22 cellular contexts compared by ENCODE assay signal in the genomic region with DNA sequence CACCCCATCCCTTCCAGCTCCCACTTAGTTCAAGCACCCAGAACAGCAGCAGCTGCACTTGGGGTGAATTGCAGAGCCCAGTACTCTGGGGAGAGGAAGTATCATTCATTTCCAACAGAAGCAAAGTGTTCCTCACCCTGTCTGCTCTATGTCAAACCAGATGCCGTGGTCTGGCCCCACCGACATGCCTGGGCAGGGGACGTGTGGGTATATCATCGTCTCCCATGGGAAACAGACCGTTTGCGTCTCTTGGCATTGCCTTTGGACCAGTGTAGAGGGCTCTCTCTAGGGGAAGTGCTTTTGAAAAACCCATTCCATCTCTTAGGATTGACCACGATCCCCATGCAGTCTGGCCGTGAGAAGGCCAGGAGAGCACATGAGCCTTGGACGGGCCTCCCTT. TPM values are rescaled to one million over a fixed set of nuclear protein-coding genes. Genes with fewer than 3 reads are reported as not detected.
DNase-seq lines count a peak whose midpoint lies in the region; ATAC-seq, FAIRE-seq and TF ChIP-seq lines count a peak whose summit lies in the region.
"Had no signal": no experiment of that assay in that cellular context is flagged by ENCODE, and none has a peak within 500 bp of the region (broad histone marks: within the 10 kb centered on the region; RNA-seq: fewer than 3 reads in every experiment).

No MANE protein-coding gene starts in this region.

- H3K36me3 Mint-ChIP-seq in CD14-positive monocyte: no peaks in the 10 kb centered on the region
- no peaks in the 10 kb centered on the region for H3K36me3 Mint-ChIP-seq in CD4-positive, alpha-beta T cell (ENCODE audit: low read depth)
- H3K36me3 Mint-ChIP-seq: CD8-positive, alpha-beta T cell had no signal

- H3K4me1 ChIP-seq in neuronal stem cell (ENCODE audit: control insufficient read depth in 2 of 2, insufficient read depth in 1 of 2, low read depth in 1 of 2, low read length in 2 of 2) (no peaks in the 10 kb centered on the region), mesendoderm (ENCODE audit: control insufficient read depth, low read depth, low read length) (no peaks in the 10 kb centered on the region)
- H3K4me1 ChIP-seq: HAP-1 had no signal

- ATAC-seq in CD4-positive, alpha-beta T cell (ENCODE audit: poor library complexity): no peak
- ATAC-seq: CD8-positive, alpha-beta T cell; HepG2 had no signal

- no CpG with 5 or more reads among the region's 9 CpGs for WGBS in neuronal stem cell (ENCODE audit: extremely low coverage in 2 of 2, insufficient read length in 2 of 2, insufficient replicate concordance in 1 of 2), 2 donors
- WGBS in mesendoderm (ENCODE audit: extremely low coverage, insufficient coverage, low lambda C conversion rate): no CpG with 5 or more reads among the region's 9 CpGs

- no peak for TF ChIP-seq CTCF in CD14-positive monocyte (IDR thresholded peaks at IDR 0.05)
- TF ChIP-seq CTCF in bronchial epithelial cell (IDR thresholded peaks at IDR 0.05; ENCODE audit: insufficient read depth, low read length, severe bottlenecking): no peak
- no peak for TF ChIP-seq CTCF in CD4-positive, alpha-beta T cell (IDR thresholded peaks at IDR 0.05)

- H2AFZ ChIP-seq in neuronal stem cell (ENCODE audit: low read length): no peak overlapping the region

- peak overlapping the region; percentile 6 to 87 (median 40) for H3K27ac Mint-ChIP-seq in CD14-positive monocyte
- H3K27ac Mint-ChIP-seq in CD4-positive, alpha-beta T cell: no peak overlapping the region
- H3K27ac Mint-ChIP-seq: CD8-positive, alpha-beta T cell had no signal

- H4K8ac ChIP-seq in neuronal stem cell (ENCODE audit: low read depth, low read length) (no peak overlapping the region), mesendoderm (ENCODE audit: low read depth, low read length) (no peak overlapping the region)

- intact Hi-C loops in CD14-positive monocyte (cut with micrococcal nuclease): no loop called here
- intact Hi-C loops in CD4-positive, alpha-beta T cell (cut with DNase I, micrococcal nuclease): no loop called here

- H3K4ac ChIP-seq in neuronal stem cell (ENCODE audit: low read length) (no peak overlapping the region), mesendoderm (ENCODE audit: low read depth, low read length) (no peak overlapping the region)

- peaks cover 53% of the 10 kb centered on the region for H3K4me1 Mint-ChIP-seq in CD14-positive monocyte
- H3K4me1 Mint-ChIP-seq in CD4-positive, alpha-beta T cell (ENCODE audit: low read depth): no peaks in the 10 kb centered on the region

- H3K79me1 ChIP-seq in neuronal stem cell (ENCODE audit: low read depth, low read length) (no peaks in the 10 kb centered on the region), mesendoderm (ENCODE audit: low read length) (no peaks in the 10 kb centered on the region)

- no peak for FAIRE-seq in bronchial epithelial cell (lab: Jason Lieb, UNC)
- FAIRE-seq: D721Med, GM12892, GM19239, HepG2, HTR-8/SVneo had no signal

- H2BK15ac ChIP-seq in neuronal stem cell (ENCODE audit: low read length) (no peak overlapping the region), mesendoderm (replicated peaks; ENCODE audit: low read depth) (no peak overlapping the region)

- H3K36me3 ChIP-seq in bronchial epithelial cell (ENCODE audit: control insufficient read depth, insufficient read depth, low read length) (no peaks in the 10 kb centered on the region), neuronal stem cell (replicated peaks in 1 of 2; ENCODE audit: control insufficient read depth in 2 of 2, insufficient read depth in 2 of 2, low read length in 2 of 2) (no peaks in the 10 kb centered on the region), mesendoderm (ENCODE audit: control insufficient read depth, insufficient read depth, low read length) (no peaks in the 10 kb centered on the region)
- H3K36me3 ChIP-seq: BLaER1 treated with 17β-estradiol and CSF1 and Interleukin-3, amounts not matched to agents 10 nM and 100 nM; HAP-1 had no signal

- no peak overlapping the region for H3K56ac ChIP-seq in mesendoderm (ENCODE audit: low read length)

- no peak overlapping the region for H3K4me3 Mint-ChIP-seq in CD14-positive monocyte
- H3K4me3 Mint-ChIP-seq in CD4-positive, alpha-beta T cell: no peak overlapping the region
- H3K4me3 Mint-ChIP-seq: CD8-positive, alpha-beta T cell had no signal

- H2BK5ac ChIP-seq in neuronal stem cell (ENCODE audit: low read length) (no peak overlapping the region), mesendoderm (ENCODE audit: low read length) (no peak overlapping the region)

- peaks cover 0 to 2% (median 2%) of the 10 kb centered on the region in 3 donors for H3K27me3 Mint-ChIP-seq in CD14-positive monocyte (ENCODE audit: low read depth in 3 of 3)
- peaks cover 5% of the 10 kb centered on the region for H3K27me3 Mint-ChIP-seq in CD4-positive, alpha-beta T cell

- H2AK5ac ChIP-seq in neuronal stem cell (ENCODE audit: low read depth, low read length): no peak overlapping the region
- no peak overlapping the region for H2AK5ac ChIP-seq in mesendoderm (ENCODE audit: low read length)

- no peaks in the 10 kb centered on the region for H3K79me2 ChIP-seq in mesendoderm (ENCODE audit: control insufficient read depth, insufficient read depth, low read length)

- H3K4me3 ChIP-seq in bronchial epithelial cell (ENCODE audit: low read depth, low read length) (no peak overlapping the region), neuronal stem cell (ENCODE audit: low read length in 2 of 2) (no peak overlapping the region), mesendoderm (ENCODE audit: low read length) (no peak overlapping the region)
- H3K4me3 ChIP-seq: BLaER1 treated with 17β-estradiol and CSF1 and Interleukin-3, amounts not matched to agents 10 nM and 100 nM; HAP-1 had no signal

- H3K27ac ChIP-seq in neuronal stem cell (replicated peaks; ENCODE audit: low read length): no peak overlapping the region
- no peak overlapping the region for H3K27ac ChIP-seq in mesendoderm (ENCODE audit: low read depth, low read length)
- H3K27ac ChIP-seq in CD4-positive, alpha-beta T cell (ENCODE audit: low read depth, low read length): no peak overlapping the region
- H3K27ac ChIP-seq: BLaER1 treated with 17β-estradiol and CSF1 and Interleukin-3, amounts not matched to agents 10 nM and 100 nM had no signal

- H2BK120ac ChIP-seq in neuronal stem cell (ENCODE audit: low read depth, low read length): no peak overlapping the region
- no peak overlapping the region for H2BK120ac ChIP-seq in mesendoderm (ENCODE audit: low read depth, low read length)

- DNase-seq in CD14-positive monocyte (ENCODE audit: low spot score) (no peak), Kasumi-1 (lab: John Stamatoyannopoulos, UW) (peak; percentile 19 to 51), bronchial epithelial cell (ENCODE audit: low read depth) (peak; percentile 54), neuronal stem cell (ENCODE audit: low spot score) (no peak), mesendoderm (no peak), H4 (ENCODE audit: low spot score) (no peak)
- no peak for DNase-seq in CD4-positive, alpha-beta T cell
- DNase-seq in activated CD4-positive, alpha-beta T cell treated with anti-CD3 and anti-CD28 coated beads, Interleukin-2, amount 50 U/mL, for 4 hours: no peak
- DNase-seq: ACHN; CD8-positive, alpha-beta T cell; COR-L47; DMS153; DND-41; GDM1; GOT3 had no signal

- POLR2A ChIA-PET in CD4-positive, alpha-beta T cell (lab: Charles Lee): no interaction called here

- H3K9me3 ChIP-seq in neuronal stem cell (replicated peaks in 1 of 2; ENCODE audit: control insufficient read depth in 2 of 2, insufficient read depth in 1 of 2, low read depth in 1 of 2, low read length in 2 of 2): no peaks in the 10 kb centered on the region
- H3K9me3 ChIP-seq in CD4-positive, alpha-beta T cell (ENCODE audit: control insufficient read depth, low read length): no peaks in the 10 kb centered on the region
- H3K9me3 ChIP-seq: HAP-1 had no signal

- peak overlapping the region; percentile 42 for H3K14ac ChIP-seq in neuronal stem cell (ENCODE audit: low read length)

- H3K4me2 ChIP-seq in neuronal stem cell (ENCODE audit: insufficient read depth, low read length, poor library complexity, severe bottlenecking) (no peak overlapping the region), mesendoderm (ENCODE audit: low read length) (no peak overlapping the region)

- peaks cover 0 to 2% (median 0%) of the 10 kb centered on the region in 7 donors for H3K9me3 Mint-ChIP-seq in CD14-positive monocyte
- H3K9me3 Mint-ChIP-seq in CD4-positive, alpha-beta T cell: no peaks in the 10 kb centered on the region
- H3K9me3 Mint-ChIP-seq: CD8-positive, alpha-beta T cell had no signal

- CTCF ChIA-PET in CD4-positive, alpha-beta T cell (lab: Charles Lee): no interaction called here

- H2BK12ac ChIP-seq in neuronal stem cell (ENCODE audit: low read length): no peak overlapping the region

- no peak overlapping the region for H4K91ac ChIP-seq in neuronal stem cell (ENCODE audit: low read depth, low read length, poor library complexity)

- H4K5ac ChIP-seq in mesendoderm (ENCODE audit: low read length): no peak overlapping the region

- H3K23ac ChIP-seq in neuronal stem cell (ENCODE audit: low read depth, low read length, poor library complexity): no peak overlapping the region
- H3K23ac ChIP-seq in mesendoderm (ENCODE audit: low read length): no peak overlapping the region

- no peak overlapping the region for H3K18ac ChIP-seq in neuronal stem cell (ENCODE audit: low read length)
- H3K18ac ChIP-seq in mesendoderm (ENCODE audit: low read length): no peak overlapping the region

- H3K9ac ChIP-seq in neuronal stem cell (ENCODE audit: low read depth, low read length, poor library complexity): no peak overlapping the region
- H3K9ac ChIP-seq in mesendoderm (ENCODE audit: low read length): no peak overlapping the region
- H3K9ac ChIP-seq: BLaER1 treated with 17β-estradiol and CSF1 and Interleukin-3, amounts not matched to agents 10 nM and 100 nM had no signal

- no peaks in the 10 kb centered on the region for H3K27me3 ChIP-seq in bronchial epithelial cell (ENCODE audit: control insufficient read depth, insufficient read depth, low read length)
- H3K27me3 ChIP-seq in neuronal stem cell (ENCODE audit: control insufficient read depth in 3 of 3, insufficient read depth in 3 of 3, low read depth in 1 of 3, low read length in 3 of 3): no peaks in the 10 kb centered on the region
- H3K27me3 ChIP-seq in mesendoderm (ENCODE audit: insufficient read depth, low read length, poor library complexity): no peaks in the 10 kb centered on the region
- H3K27me3 ChIP-seq in CD4-positive, alpha-beta T cell (ENCODE audit: control insufficient read depth, insufficient read depth, low read length): no peaks in the 10 kb centered on the region
- H3K27me3 ChIP-seq: BLaER1 treated with 17β-estradiol and CSF1 and Interleukin-3, amounts not matched to agents 10 nM and 100 nM had no signal

RNA-seq across cellular contexts. Expression of a gene that starts 1.1 kb away (rescaled TPM):
- 1 to 10 TPM; 4.5 to 8.0 TPM for polyA plus RNA-seq in CD14-positive monocyte
- 0.38 and 2.1 TPM in 2 replicates for total RNA-seq in bronchial epithelial cell
- 0.07 TPM for polyA plus RNA-seq in neuronal stem cell (2013, experiment 1 of 2)
- polyA plus RNA-seq in neuronal stem cell (2013, experiment 2 of 2): not detected
- polyA plus RNA-seq in mesendoderm (2013, experiment 1 of 2): 0.17 TPM
- 0.28 TPM for polyA plus RNA-seq in mesendoderm (2013, experiment 2 of 2)
- total RNA-seq in CD4-positive, alpha-beta T cell: under 1 TPM in 1 of 2 experiments, not detected in 1; 0.19 TPM
- 0.06 TPM in 1 of 2 replicates, not detected in the other for total RNA-seq in H4 (2014; rRNA removed; shearing (Covaris generic))
- total RNA-seq: CD8-positive, alpha-beta T cell; HepG2 had no signal
- polyA plus RNA-seq: HepG2 had no signal

Comparison
In these comparisons a context has a peak if more than half of its experiments do, and no peak if none do; other contexts are left out.
1. DNase-seq: peak in Kasumi-1 (2 of 2) and bronchial epithelial cell (single experiment); none in CD14-positive monocyte (single experiment), neuronal stem cell (single experiment), mesendoderm (single experiment), CD4-positive, alpha-beta T cell (0 of 10), H4 (single experiment) and activated CD4-positive, alpha-beta T cell treated with anti-CD3 and anti-CD28 coated beads, Interleukin-2, amount 50 U/mL, for 4 hours (0 of 2).